In the genomic region with DNA sequence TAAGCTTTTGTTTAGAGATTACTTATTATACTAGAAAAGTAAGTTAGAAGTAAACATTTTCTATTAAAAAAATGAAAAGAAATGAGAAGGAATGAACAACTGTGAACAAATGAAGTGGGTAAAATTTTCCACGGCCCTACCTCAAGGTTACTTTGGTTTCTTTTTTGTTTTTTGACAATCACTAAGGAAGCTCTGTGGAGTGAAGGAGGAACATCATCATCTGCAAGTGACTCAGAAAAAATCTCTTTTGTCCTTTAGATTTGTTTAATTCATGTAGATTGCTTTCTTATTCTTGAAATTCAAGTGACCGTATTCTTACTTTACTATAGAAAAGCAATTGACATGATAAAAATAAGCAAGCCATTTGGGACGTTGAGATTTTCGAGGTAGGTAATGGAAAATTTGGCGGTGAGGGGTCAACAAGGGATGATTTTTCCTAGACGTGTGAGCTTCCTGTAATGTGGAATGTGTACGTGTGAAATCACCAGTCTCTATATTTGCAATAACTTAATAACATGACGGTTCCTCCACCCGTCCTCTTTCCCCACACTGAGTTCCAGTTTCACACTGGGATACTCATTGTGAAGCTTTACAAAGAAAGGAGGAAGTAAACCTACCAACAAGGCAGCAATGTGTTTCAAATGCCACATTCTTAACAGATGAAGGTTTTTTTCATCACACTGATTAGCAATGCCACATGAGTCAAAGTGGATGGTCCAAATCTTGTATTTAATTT, we compare ENCODE assay signal across 9 cellular contexts.
DNase-seq lines count a peak whose midpoint lies in the region; ATAC-seq lines count a peak whose summit lies in the region.
"Had no signal": no experiment of that assay in that cellular context is flagged by ENCODE, and none has a peak within 500 bp of the region (broad histone marks: within the 10 kb centered on the region; RNA-seq: fewer than 3 reads in every experiment).

No MANE protein-coding gene starts in this region.

- H3K4me3 ChIP-seq in iPS-20b (ENCODE audit: low read length): no peak overlapping the region

- H3K4me1 ChIP-seq in iPS-20b (ENCODE audit: insufficient read depth, low read length): peaks cover 12% of the 10 kb centered on the region

- ATAC-seq in GM18519 (IDR thresholded peaks at IDR 0.05; ENCODE audit: low FRiP score, unreplicated experiment) (peak; percentile 82), GM21723 (IDR thresholded peaks at IDR 0.05; ENCODE audit: unreplicated experiment) (peak; percentile 84), HG02970 (IDR thresholded peaks at IDR 0.05; ENCODE audit: low FRiP score, unreplicated experiment) (no peak)

- H3K36me3 ChIP-seq in KOPT-K1 (ENCODE audit: insufficient read depth, low read length) (peaks cover 25% of the 10 kb centered on the region), iPS-20b (ENCODE audit: insufficient read depth, low read depth, low read length) (no peaks in the 10 kb centered on the region)

- no peak for DNase-seq in activated CD4-positive, CD25-positive, alpha-beta regulatory T cell (lab: John Stamatoyannopoulos, UW)
- DNase-seq in stimulated activated naive CD4-positive, alpha-beta T cell treated with Interleukin-2 at 50 U/mL for 16 hours (lab: John Stamatoyannopoulos, UW): no peak
- DNase-seq in effector CD8-positive, alpha-beta T cell (lab: John Stamatoyannopoulos, UW): no peak
- DNase-seq: GOT3 had no signal

- H3K9me3 ChIP-seq in KOPT-K1 (ENCODE audit: insufficient read depth, low read length, poor library complexity, severe bottlenecking) (peaks cover 11% of the 10 kb centered on the region), iPS-20b (ENCODE audit: insufficient read depth, low read depth, low read length) (no peaks in the 10 kb centered on the region)

- 0 out of 2 replicates have a peak overlapping the region, but pooled peaks have one; percentile 18 for H3K9ac ChIP-seq in iPS-20b (ENCODE audit: low read depth, low read length)

- peak overlapping the region; percentile 93 for H3K27ac ChIP-seq in KOPT-K1 (ENCODE audit: low read depth, low read length, poor library complexity, severe bottlenecking)
- no peak overlapping the region for H3K27ac ChIP-seq in iPS-20b (ENCODE audit: low read length)

- H3K27me3 ChIP-seq in iPS-20b (ENCODE audit: insufficient read depth, low read length): no peaks in the 10 kb centered on the region
